ENCODE assay signal across 1 cellular context in the genomic region with DNA sequence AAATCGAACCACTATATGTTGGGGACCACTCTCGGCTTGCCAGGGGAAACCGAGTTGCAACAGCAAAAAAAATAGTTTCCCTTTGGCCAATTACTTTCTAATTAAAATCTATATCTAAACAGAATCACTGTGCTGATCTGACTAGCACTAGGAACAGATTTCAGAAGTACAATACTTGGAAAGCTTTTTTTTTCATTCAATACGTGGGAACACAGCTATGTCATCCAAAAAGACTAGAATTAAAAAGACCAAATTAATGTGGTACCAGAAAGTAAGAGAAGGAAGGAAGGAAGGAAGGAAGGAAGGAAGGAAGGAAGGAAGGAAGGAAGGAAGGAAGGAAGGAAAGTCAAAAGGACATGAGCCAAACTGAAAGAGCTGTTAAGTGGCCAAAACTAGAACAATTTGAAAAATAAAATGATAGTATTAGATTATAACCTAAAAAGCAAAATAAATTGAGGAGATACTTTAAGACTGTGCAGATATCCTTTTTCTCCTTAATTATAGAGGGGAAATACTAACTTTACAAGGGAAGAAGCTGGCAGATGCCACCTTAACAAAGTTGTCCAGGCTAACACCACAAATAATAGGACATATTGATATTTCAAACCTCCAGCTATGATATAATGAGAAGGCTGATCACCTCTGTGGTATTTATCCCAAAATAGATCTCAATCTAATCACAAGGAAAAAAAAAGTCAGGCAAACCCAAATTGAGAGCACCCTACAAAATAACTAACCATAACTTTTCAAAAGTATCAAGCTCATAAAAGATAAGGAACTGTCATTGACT.
TF ChIP-seq lines count a peak whose summit lies in the region.

No MANE protein-coding gene starts in this region.

TF ChIP-seq in WTC11, 78 proteins besides CTCF, POLR2A, EP300 and RAD21 (continued from another document):
- no peak for TF ChIP-seq GABPB1 (CRISPR knock-in tag; IDR thresholded peaks at IDR 0.05)
- TF ChIP-seq ERG (CRISPR knock-in tag; IDR thresholded peaks at IDR 0.05), result no peak
- no peak for TF ChIP-seq TCF7 (CRISPR knock-in tag; IDR thresholded peaks at IDR 0.05; ENCODE audit: low read depth)
- TF ChIP-seq JUN (CRISPR knock-in tag; IDR thresholded peaks at IDR 0.05), result no peak
